Comparison of ENCODE assay signal across 8 cellular contexts in genomic region chr14:54509546-54510501, GRCh38. TPM values are rescaled to one million over a fixed set of nuclear protein-coding genes. Genes with fewer than 3 reads are reported as not detected.
DNase-seq lines count a peak whose midpoint lies in the region; ATAC-seq lines count a peak whose summit lies in the region.

Gene CGRRF1, plus strand, starts transcription at chr14:54509906. Its CDS starts 54 bp downstream, at chr14:54509960.

- peak; percentile 97 for ATAC-seq in GM19468 (IDR thresholded peaks at IDR 0.05; ENCODE audit: extremely low read depth, unreplicated experiment)

- DNase-seq in COLO829 (ENCODE audit: low spot score) (peak; percentile 91), HS-5 (ENCODE audit: low read depth) (peak; percentile 87), NK-92 (lab: John Stamatoyannopoulos, UW; ENCODE audit: unreplicated experiment) (peak; percentile 73), lung microvascular endothelial cell (ENCODE audit: low read depth in 2 of 2) (peak; percentile 99)
- peak; percentile 88 to 95 for DNase-seq in activated CD8-positive, alpha-beta memory T cell treated with anti-CD3 and anti-CD28 coated beads for 1 hour (ENCODE audit: extremely low read depth in 1 of 2, low read depth in 1 of 2)
- peak; percentile 94 for DNase-seq in effector CD4-positive, alpha-beta T cell
- DNase-seq in stimulated activated CD4-positive, alpha-beta T cell treated with anti-CD3 and anti-CD28 coated beads, TNF-alpha, amount 100 ng/mL, for 48 hours (ENCODE audit: low read depth in 3 of 3), result peak; percentile 94 to 98 (median 97)

RNA-seq across cellular contexts. Expression of gene CGRRF1, which starts in this region (rescaled TPM):
- total RNA-seq in lung microvascular endothelial cell, result 10.0 and 13.7 TPM in 2 replicates

Comparison
In these comparisons a context has a peak if more than half of its experiments do, and no peak if none do; other contexts are left out.
1. Peak in every context shown above with its lines: DNase-seq and ATAC-seq.